ENCODE assay signal across 8 cellular contexts in genomic region chr14:99389171-99389826, GRCh38.
A peak's percentile ranks its signal among the peaks of the same experiment; 100 is the strongest.
DNase-seq lines count a peak whose midpoint lies in the region; ATAC-seq, FAIRE-seq and TF ChIP-seq lines count a peak whose summit lies in the region.

No MANE protein-coding gene starts in this region.

- TF ChIP-seq CTCF in A549 (IDR thresholded peaks at IDR 0.05) (peak; percentile 85), GM13976 (IDR thresholded peaks at IDR 0.05; ENCODE audit: borderline replicate concordance, control extremely low read depth, extremely low read depth, insufficient read depth, missing control alignments) (peak; percentile 85), LNCaP clone FGC (IDR thresholded peaks at IDR 0.05; ENCODE audit: control insufficient read depth, extremely low read depth, insufficient read depth) (peak; percentile 68), heart left ventricle (IDR thresholded peaks at IDR 0.05) (peak; percentile 32 to 83 (median 58)), spleen (IDR thresholded peaks at IDR 0.05 in 8 of 11, conservative IDR thresholded peaks at IDR 0.05 in 3 of 11) (peak in 8 of 11 experiments; percentile 26 to 76 (median 62))

- H3K4me3 ChIP-seq in A549 (peak overlapping the region; percentile 37), LNCaP clone FGC (ENCODE audit: low read depth, low read length) (no peak overlapping the region), heart left ventricle (no peak overlapping the region), spleen (no peak overlapping the region)

- CTCF ChIA-PET in A549 (lab: Yijun Ruan, JAX) = interaction anchor here (0.6 to 12.0 kb wide), 35 partner anchors 9 to 485 kb away, joined by 3 to 178 read pairs (median 5); no protein-coding TSS in a partner anchor

- H3K27ac ChIP-seq in A549 (peak overlapping the region; percentile 28 to 59; a peak in 3 of 6 replicates), heart left ventricle (no peak overlapping the region), spleen (no peak overlapping the region)

- H3K9me3 ChIP-seq in A549 (0 out of 3 replicates have a peak, but pooled peaks cover 4% of the 10 kb centered on the region), heart left ventricle (peaks cover 0 to 7% (median 0%) of the 10 kb centered on the region in 12 donors), spleen (no peaks in the 10 kb centered on the region)

- 13% methylated on average over 23 of the region's 24 CpGs for WGBS in A549 (ENCODE audit: missing lambda C conversion rate)
- WGBS in heart left ventricle, 4 donors = 21 to 35% (median 25%) methylated on average over 15 to 24 of the region's 24 CpGs
- WGBS in spleen, 5 donors = 17 to 25% (median 21%) methylated on average over 16 to 24 of the region's 24 CpGs

- DNase-seq in A549 (ENCODE audit: low read depth in 1 of 2, low spot score in 1 of 2) (peak; percentile 60 to 79), GM13976 (ENCODE audit: low spot score) (peak; percentile 82), LNCaP clone FGC (ENCODE audit: low read depth) (no peak), activated T-cell treated with anti-CD3 and anti-CD28 coated beads for 48 hours (ENCODE audit: low read depth) (peak; percentile 37), heart left ventricle (peak in 1 of 5 donors; percentile 29), spleen (no peak), NCI-H2107 (lab: John Stamatoyannopoulos, UW) (no peak)

- no peak for FAIRE-seq in A549 (lab: Jason Lieb, UNC)

- H3K4me1 ChIP-seq in A549 (no peaks in the 10 kb centered on the region), heart left ventricle (peaks cover 0 to 7% (median 0%) of the 10 kb centered on the region in 12 donors), spleen (peaks cover 0 to 26% (median 16%) of the 10 kb centered on the region in 6 donors)

- in situ Hi-C loops in GM13976 (cut with MboI; ENCODE audit: low sequenced_read_pairs, unreplicated experiment) = no loop called here

- TF ChIP-seq POLR2A in A549 (IDR thresholded peaks at IDR 0.05; ENCODE audit: low read length) (no peak), heart left ventricle (IDR thresholded peaks at IDR 0.05) (no peak), spleen (IDR thresholded peaks at IDR 0.05) (no peak)

- intact Hi-C loops in heart left ventricle (cut with DNase I) = no loop called here
- intact Hi-C loops in spleen (cut with DNase I; ENCODE audit: low total_unique reads) = no loop called here

- ATAC-seq in A549 (peak; percentile 85 to 93), heart left ventricle (peak in 3 of 4 donors; percentile 23 to 64 (median 41)), HG03097 (IDR thresholded peaks at IDR 0.05; ENCODE audit: low FRiP score, unreplicated experiment) (no peak)

- H3K27me3 ChIP-seq in heart left ventricle (peaks cover 0 to 16% (median 4%) of the 10 kb centered on the region in 9 donors), spleen (replicated peaks in 1 of 7) (peaks cover 0 to 23% (median 0%) of the 10 kb centered on the region in 7 donors)

- H3K36me3 ChIP-seq in heart left ventricle (peaks cover 0 to 7% (median 0%) of the 10 kb centered on the region in 9 donors), spleen (peaks cover 0 to 7% (median 0%) of the 10 kb centered on the region in 6 donors)

- POLR2A ChIA-PET in A549 (lab: Yijun Ruan, JAX) = no interaction called here

- peak overlapping the region; percentile 77 for H3K4me2 ChIP-seq in A549

- peak; percentile 60 to 70 for TF ChIP-seq RAD21 in A549 (conservative IDR thresholded peaks at IDR 0.05 in 1 of 2, IDR thresholded peaks at IDR 0.05 in 1 of 2)

- no peak for TF ChIP-seq EP300 in A549 (IDR thresholded peaks at IDR 0.05)

TF ChIP-seq in A549, 52 proteins besides CTCF, POLR2A, EP300 and RAD21:
- TF ChIP-seq SMC3 (IDR thresholded peaks at IDR 0.05) = peak; percentile 70
- TF ChIP-seq HOXA7 (CRISPR knock-in tag; IDR thresholded peaks at IDR 0.05) = no peak
TF ChIP-seq in A549: peak in this region for 1.

Comparison
In these comparisons a context has a peak if more than half of its experiments do, and no peak if none do; other contexts are left out.
1. DNase-seq: peak in A549 (2 of 2), GM13976 (single experiment) and activated T-cell treated with anti-CD3 and anti-CD28 coated beads for 48 hours (single experiment); none in LNCaP clone FGC (single experiment), spleen (single experiment) and NCI-H2107 (single experiment).
2. H3K27ac ChIP-seq: peak in A549 (2 of 2); none in heart left ventricle (0 of 12) and spleen (0 of 8).
3. Peak in every context shown above with its lines, with median percentiles within 50 percentile points of each other: CTCF ChIP-seq.